1 cellular context compared by ENCODE assay signal in the genomic region with DNA sequence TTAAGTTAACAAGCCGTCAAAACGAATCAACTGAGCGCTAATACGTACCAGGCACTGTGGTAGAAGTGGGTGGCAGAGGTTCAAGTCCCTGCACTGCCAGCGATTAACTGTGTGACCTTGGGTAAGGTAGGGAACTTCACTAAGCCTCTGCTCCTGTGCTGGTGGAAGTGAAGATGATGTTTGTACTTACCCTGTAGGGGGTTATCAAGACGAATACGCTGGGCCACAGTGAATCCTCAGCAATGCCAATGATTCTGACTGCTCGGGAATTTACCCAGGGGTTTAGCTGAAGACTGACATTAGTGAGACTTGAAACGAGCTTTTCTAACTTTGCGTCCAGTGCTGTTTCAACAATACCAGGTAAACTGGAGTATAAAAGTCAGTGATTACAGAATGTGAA.
TF ChIP-seq lines count a peak whose summit lies in the region.

No MANE protein-coding gene starts in this region.

TF ChIP-seq in IMR-90, 13 proteins besides CTCF, POLR2A, EP300 and RAD21:
- TF ChIP-seq, protein P1, sequence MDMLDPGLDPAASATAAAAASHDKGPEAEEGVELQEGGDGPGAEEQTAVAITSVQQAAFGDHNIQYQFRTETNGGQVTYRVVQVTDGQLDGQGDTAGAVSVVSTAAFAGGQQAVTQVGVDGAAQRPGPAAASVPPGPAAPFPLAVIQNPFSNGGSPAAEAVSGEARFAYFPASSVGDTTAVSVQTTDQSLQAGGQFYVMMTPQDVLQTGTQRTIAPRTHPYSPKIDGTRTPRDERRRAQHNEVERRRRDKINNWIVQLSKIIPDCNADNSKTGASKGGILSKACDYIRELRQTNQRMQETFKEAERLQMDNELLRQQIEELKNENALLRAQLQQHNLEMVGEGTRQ (IDR thresholded peaks at IDR 0.05; ENCODE audit: low read depth, low read length): no peak
- no peak for TF ChIP-seq NFE2L2 (IDR thresholded peaks at IDR 0.05; ENCODE audit: low read depth, low read length)
- TF ChIP-seq MXI1 (IDR thresholded peaks at IDR 0.05; ENCODE audit: borderline replicate concordance, low read depth, low read length): no peak
- TF ChIP-seq MAFK (IDR thresholded peaks at IDR 0.05; ENCODE audit: low read depth, low read length): no peak
